Comparison of ENCODE assay signal across 1 cellular context in genomic region chr13:109131698-109132257, GRCh38.
TF ChIP-seq lines count a peak whose summit lies in the region.

No MANE protein-coding gene starts in this region.

TF ChIP-seq in GM12878, 131 proteins besides CTCF, POLR2A, EP300 and RAD21 (continued from another document):
- TF ChIP-seq BMI1 (IDR thresholded peaks at IDR 0.05; ENCODE audit: borderline replicate concordance) (no peak), IKZF1 (conservative IDR thresholded peaks at IDR 0.05) (peak; percentile 90), STAT1 (conservative IDR thresholded peaks at IDR 0.05) (no peak), NR2C1 (IDR thresholded peaks at IDR 0.05) (no peak), DPF2 (IDR thresholded peaks at IDR 0.05) (peak; percentile 77; the same call in 1 of the 2 replicates), HDAC2 (IDR thresholded peaks at IDR 0.05) (no peak)
- TF ChIP-seq, protein P1, sequence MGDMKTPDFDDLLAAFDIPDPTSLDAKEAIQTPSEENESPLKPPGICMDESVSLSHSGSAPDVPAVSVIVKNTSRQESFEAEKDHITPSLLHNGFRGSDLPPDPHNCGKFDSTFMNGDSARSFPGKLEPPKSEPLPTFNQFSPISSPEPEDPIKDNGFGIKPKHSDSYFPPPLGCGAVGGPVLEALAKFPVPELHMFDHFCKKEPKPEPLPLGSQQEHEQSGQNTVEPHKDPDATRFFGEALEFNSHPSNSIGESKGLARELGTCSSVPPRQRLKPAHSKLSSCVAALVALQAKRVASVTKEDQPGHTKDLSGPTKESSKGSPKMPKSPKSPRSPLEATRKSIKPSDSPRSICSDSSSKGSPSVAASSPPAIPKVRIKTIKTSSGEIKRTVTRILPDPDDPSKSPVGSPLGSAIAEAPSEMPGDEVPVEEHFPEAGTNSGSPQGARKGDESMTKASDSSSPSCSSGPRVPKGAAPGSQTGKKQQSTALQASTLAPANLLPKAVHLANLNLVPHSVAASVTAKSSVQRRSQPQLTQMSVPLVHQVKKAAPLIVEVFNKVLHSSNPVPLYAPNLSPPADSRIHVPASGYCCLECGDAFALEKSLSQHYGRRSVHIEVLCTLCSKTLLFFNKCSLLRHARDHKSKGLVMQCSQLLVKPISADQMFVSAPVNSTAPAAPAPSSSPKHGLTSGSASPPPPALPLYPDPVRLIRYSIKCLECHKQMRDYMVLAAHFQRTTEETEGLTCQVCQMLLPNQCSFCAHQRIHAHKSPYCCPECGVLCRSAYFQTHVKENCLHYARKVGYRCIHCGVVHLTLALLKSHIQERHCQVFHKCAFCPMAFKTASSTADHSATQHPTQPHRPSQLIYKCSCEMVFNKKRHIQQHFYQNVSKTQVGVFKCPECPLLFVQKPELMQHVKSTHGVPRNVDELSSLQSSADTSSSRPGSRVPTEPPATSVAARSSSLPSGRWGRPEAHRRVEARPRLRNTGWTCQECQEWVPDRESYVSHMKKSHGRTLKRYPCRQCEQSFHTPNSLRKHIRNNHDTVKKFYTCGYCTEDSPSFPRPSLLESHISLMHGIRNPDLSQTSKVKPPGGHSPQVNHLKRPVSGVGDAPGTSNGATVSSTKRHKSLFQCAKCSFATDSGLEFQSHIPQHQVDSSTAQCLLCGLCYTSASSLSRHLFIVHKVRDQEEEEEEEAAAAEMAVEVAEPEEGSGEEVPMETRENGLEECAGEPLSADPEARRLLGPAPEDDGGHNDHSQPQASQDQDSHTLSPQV (IDR thresholded peaks at IDR 0.05) = no peak
